In the genomic region with DNA sequence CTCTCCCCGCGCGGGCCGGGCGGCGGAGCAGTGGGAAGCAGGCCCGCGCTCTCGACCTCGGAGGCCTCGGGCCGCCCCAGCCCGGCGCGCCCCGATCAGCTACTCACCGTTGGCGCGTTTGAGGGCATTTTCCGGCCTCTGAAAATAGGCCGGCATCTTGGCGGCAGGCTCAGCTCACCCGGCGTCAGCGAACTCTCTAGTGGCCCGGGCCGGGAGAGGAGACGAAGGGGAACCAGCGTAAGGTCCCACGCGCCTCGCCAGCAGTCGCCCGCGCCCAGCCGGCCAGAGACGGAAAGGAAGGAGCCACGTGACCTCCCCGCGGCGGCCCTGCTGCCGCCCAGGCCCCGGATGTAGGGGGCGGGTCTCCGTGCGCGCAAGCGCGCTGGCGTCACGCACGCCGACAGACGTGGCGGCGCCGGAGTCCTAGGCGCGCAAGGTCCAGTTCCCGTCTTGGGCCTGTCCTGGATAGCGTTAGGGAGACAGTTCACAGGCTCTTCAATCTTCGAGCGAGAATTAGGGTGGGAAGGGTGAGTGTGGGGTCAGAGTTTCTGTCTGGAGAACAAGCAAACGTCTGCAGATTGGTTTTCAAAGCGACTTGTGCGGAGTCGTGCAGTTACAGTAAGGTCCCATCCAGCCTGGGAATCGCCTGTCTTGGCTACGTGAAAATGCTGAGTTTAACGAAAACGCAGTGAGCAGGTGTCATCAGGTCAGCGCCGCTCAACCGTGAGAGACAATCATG, we compare ENCODE assay signal across 1 cellular context.
TF ChIP-seq lines count a peak whose summit lies in the region.

A gene with protein sequence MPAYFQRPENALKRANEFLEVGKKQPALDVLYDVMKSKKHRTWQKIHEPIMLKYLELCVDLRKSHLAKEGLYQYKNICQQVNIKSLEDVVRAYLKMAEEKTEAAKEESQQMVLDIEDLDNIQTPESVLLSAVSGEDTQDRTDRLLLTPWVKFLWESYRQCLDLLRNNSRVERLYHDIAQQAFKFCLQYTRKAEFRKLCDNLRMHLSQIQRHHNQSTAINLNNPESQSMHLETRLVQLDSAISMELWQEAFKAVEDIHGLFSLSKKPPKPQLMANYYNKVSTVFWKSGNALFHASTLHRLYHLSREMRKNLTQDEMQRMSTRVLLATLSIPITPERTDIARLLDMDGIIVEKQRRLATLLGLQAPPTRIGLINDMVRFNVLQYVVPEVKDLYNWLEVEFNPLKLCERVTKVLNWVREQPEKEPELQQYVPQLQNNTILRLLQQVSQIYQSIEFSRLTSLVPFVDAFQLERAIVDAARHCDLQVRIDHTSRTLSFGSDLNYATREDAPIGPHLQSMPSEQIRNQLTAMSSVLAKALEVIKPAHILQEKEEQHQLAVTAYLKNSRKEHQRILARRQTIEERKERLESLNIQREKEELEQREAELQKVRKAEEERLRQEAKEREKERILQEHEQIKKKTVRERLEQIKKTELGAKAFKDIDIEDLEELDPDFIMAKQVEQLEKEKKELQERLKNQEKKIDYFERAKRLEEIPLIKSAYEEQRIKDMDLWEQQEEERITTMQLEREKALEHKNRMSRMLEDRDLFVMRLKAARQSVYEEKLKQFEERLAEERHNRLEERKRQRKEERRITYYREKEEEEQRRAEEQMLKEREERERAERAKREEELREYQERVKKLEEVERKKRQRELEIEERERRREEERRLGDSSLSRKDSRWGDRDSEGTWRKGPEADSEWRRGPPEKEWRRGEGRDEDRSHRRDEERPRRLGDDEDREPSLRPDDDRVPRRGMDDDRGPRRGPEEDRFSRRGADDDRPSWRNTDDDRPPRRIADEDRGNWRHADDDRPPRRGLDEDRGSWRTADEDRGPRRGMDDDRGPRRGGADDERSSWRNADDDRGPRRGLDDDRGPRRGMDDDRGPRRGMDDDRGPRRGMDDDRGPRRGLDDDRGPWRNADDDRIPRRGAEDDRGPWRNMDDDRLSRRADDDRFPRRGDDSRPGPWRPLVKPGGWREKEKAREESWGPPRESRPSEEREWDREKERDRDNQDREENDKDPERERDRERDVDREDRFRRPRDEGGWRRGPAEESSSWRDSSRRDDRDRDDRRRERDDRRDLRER (N-terminal part only) (minus strand): TSS at position 297 of the 739 bp plus-strand sequence. CDS start 141 bp downstream, at position 156.

TF ChIP-seq in HEK293, 187 proteins besides CTCF, POLR2A, EP300 and RAD21 (continued from another document and continues in another):
- TF ChIP-seq, protein P1, sequence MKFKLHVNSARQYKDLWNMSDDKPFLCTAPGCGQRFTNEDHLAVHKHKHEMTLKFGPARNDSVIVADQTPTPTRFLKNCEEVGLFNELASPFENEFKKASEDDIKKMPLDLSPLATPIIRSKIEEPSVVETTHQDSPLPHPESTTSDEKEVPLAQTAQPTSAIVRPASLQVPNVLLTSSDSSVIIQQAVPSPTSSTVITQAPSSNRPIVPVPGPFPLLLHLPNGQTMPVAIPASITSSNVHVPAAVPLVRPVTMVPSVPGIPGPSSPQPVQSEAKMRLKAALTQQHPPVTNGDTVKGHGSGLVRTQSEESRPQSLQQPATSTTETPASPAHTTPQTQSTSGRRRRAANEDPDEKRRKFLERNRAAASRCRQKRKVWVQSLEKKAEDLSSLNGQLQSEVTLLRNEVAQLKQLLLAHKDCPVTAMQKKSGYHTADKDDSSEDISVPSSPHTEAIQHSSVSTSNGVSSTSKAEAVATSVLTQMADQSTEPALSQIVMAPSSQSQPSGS (tag by site-specific recombination; IDR thresholded peaks at IDR 0.05; ENCODE audit: low read depth): no peak
- TF ChIP-seq ZNF600 (tag by site-specific recombination; IDR thresholded peaks at IDR 0.05): peak; percentile 86
- no peak for TF ChIP-seq ZNF670 (tag by site-specific recombination; IDR thresholded peaks at IDR 0.05; ENCODE audit: low read depth)
- no peak for TF ChIP-seq ZNF571 (tag by site-specific recombination; IDR thresholded peaks at IDR 0.05)
- TF ChIP-seq, protein P2, sequence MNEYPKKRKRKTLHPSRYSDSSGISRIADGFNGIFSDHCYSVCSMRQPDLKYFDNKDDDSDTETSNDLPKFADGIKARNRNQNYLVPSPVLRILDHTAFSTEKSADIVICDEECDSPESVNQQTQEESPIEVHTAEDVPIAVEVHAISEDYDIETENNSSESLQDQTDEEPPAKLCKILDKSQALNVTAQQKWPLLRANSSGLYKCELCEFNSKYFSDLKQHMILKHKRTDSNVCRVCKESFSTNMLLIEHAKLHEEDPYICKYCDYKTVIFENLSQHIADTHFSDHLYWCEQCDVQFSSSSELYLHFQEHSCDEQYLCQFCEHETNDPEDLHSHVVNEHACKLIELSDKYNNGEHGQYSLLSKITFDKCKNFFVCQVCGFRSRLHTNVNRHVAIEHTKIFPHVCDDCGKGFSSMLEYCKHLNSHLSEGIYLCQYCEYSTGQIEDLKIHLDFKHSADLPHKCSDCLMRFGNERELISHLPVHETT (tag by site-specific recombination; IDR thresholded peaks at IDR 0.05): peak; percentile 51; the same call in 1 of the 2 replicates
- TF ChIP-seq ZNF266 (tag by site-specific recombination; IDR thresholded peaks at IDR 0.05; ENCODE audit: low read depth): no peak
- no peak for TF ChIP-seq GFI1B (tag by site-specific recombination; IDR thresholded peaks at IDR 0.05)
- TF ChIP-seq ZNF202 (tag by site-specific recombination; IDR thresholded peaks at IDR 0.05; ENCODE audit: borderline replicate concordance): no peak
- TF ChIP-seq REPIN1 (tag by site-specific recombination; IDR thresholded peaks at IDR 0.05; ENCODE audit: low read depth): no peak; the same call in 1 of the 2 replicates
- TF ChIP-seq HOXA7 (CRISPR knock-in tag; IDR thresholded peaks at IDR 0.05; ENCODE audit: borderline replicate concordance): no peak
- peak; percentile 76 for TF ChIP-seq SP2 (tag by site-specific recombination; IDR thresholded peaks at IDR 0.05)
- TF ChIP-seq, protein P3, sequence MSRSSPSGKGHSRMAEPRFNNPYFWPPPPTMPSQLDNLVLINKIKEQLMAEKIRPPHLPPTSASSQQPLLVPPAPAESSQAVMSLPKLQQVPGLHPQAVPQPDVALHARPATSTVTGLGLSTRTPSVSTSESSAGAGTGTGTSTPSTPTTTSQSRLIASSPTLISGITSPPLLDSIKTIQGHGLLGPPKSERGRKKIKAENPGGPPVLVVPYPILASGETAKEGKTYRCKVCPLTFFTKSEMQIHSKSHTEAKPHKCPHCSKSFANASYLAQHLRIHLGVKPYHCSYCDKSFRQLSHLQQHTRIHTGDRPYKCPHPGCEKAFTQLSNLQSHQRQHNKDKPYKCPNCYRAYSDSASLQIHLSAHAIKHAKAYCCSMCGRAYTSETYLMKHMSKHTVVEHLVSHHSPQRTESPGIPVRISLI (tag by site-specific recombination; IDR thresholded peaks at IDR 0.05): no peak
- no peak for TF ChIP-seq ZBTB7A (tag by site-specific recombination; IDR thresholded peaks at IDR 0.05; ENCODE audit: low read depth)
- TF ChIP-seq ZNF510 (tag by site-specific recombination; IDR thresholded peaks at IDR 0.05; ENCODE audit: insufficient replicate concordance): no peak
- TF ChIP-seq SCRT1 (tag by site-specific recombination; IDR thresholded peaks at IDR 0.05; ENCODE audit: borderline replicate concordance): no peak
- no peak for TF ChIP-seq ZNF239 (tag by site-specific recombination; IDR thresholded peaks at IDR 0.05)
- TF ChIP-seq, protein P4, sequence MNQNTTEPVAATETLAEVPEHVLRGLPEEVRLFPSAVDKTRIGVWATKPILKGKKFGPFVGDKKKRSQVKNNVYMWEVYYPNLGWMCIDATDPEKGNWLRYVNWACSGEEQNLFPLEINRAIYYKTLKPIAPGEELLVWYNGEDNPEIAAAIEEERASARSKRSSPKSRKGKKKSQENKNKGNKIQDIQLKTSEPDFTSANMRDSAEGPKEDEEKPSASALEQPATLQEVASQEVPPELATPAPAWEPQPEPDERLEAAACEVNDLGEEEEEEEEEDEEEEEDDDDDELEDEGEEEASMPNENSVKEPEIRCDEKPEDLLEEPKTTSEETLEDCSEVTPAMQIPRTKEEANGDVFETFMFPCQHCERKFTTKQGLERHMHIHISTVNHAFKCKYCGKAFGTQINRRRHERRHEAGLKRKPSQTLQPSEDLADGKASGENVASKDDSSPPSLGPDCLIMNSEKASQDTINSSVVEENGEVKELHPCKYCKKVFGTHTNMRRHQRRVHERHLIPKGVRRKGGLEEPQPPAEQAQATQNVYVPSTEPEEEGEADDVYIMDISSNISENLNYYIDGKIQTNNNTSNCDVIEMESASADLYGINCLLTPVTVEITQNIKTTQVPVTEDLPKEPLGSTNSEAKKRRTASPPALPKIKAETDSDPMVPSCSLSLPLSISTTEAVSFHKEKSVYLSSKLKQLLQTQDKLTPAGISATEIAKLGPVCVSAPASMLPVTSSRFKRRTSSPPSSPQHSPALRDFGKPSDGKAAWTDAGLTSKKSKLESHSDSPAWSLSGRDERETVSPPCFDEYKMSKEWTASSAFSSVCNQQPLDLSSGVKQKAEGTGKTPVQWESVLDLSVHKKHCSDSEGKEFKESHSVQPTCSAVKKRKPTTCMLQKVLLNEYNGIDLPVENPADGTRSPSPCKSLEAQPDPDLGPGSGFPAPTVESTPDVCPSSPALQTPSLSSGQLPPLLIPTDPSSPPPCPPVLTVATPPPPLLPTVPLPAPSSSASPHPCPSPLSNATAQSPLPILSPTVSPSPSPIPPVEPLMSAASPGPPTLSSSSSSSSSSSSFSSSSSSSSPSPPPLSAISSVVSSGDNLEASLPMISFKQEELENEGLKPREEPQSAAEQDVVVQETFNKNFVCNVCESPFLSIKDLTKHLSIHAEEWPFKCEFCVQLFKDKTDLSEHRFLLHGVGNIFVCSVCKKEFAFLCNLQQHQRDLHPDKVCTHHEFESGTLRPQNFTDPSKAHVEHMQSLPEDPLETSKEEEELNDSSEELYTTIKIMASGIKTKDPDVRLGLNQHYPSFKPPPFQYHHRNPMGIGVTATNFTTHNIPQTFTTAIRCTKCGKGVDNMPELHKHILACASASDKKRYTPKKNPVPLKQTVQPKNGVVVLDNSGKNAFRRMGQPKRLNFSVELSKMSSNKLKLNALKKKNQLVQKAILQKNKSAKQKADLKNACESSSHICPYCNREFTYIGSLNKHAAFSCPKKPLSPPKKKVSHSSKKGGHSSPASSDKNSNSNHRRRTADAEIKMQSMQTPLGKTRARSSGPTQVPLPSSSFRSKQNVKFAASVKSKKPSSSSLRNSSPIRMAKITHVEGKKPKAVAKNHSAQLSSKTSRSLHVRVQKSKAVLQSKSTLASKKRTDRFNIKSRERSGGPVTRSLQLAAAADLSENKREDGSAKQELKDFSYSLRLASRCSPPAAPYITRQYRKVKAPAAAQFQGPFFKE (tag by site-specific recombination; IDR thresholded peaks at IDR 0.05; ENCODE audit: borderline replicate concordance): no peak
- no peak for TF ChIP-seq ZNF777 (tag by site-specific recombination; IDR thresholded peaks at IDR 0.05; ENCODE audit: borderline replicate concordance)
- no peak for TF ChIP-seq SETDB1 (IDR thresholded peaks at IDR 0.05; ENCODE audit: insufficient read length, low read length)
- TF ChIP-seq ZFP41 (tag by site-specific recombination; IDR thresholded peaks at IDR 0.05; ENCODE audit: borderline replicate concordance): no peak
- no peak for TF ChIP-seq ZNF311 (tag by site-specific recombination; IDR thresholded peaks at IDR 0.05; ENCODE audit: borderline replicate concordance)
- 0 out of 2 replicates have a peak, but pooled peaks have one; percentile 6 for TF ChIP-seq ZSCAN30 (tag by site-specific recombination; IDR thresholded peaks at IDR 0.05)
- no peak for TF ChIP-seq ZBTB48 (tag by site-specific recombination; IDR thresholded peaks at IDR 0.05)
- TF ChIP-seq, protein P5, sequence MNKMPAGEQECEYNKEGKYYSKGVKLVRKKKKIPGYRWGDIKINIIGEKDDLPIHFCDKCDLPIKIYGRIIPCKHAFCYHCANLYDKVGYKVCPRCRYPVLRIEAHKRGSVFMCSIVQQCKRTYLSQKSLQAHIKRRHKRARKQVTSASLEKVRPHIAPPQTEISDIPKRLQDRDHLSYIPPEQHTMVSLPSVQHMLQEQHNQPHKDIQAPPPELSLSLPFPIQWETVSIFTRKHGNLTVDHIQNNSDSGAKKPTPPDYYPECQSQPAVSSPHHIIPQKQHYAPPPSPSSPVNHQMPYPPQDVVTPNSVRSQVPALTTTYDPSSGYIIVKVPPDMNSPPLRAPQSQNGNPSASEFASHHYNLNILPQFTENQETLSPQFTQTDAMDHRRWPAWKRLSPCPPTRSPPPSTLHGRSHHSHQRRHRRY (tag by site-specific recombination; IDR thresholded peaks at IDR 0.05): no peak
- no peak; the same call in 1 of the 2 replicates for TF ChIP-seq ZFHX2 (tag by site-specific recombination; conservative IDR thresholded peaks at IDR 0.05)
- TF ChIP-seq ZNF366 (tag by site-specific recombination; conservative IDR thresholded peaks at IDR 0.05): no peak
- no peak for TF ChIP-seq ZSCAN16 (tag by site-specific recombination; IDR thresholded peaks at IDR 0.05)
- TF ChIP-seq, protein P6, sequence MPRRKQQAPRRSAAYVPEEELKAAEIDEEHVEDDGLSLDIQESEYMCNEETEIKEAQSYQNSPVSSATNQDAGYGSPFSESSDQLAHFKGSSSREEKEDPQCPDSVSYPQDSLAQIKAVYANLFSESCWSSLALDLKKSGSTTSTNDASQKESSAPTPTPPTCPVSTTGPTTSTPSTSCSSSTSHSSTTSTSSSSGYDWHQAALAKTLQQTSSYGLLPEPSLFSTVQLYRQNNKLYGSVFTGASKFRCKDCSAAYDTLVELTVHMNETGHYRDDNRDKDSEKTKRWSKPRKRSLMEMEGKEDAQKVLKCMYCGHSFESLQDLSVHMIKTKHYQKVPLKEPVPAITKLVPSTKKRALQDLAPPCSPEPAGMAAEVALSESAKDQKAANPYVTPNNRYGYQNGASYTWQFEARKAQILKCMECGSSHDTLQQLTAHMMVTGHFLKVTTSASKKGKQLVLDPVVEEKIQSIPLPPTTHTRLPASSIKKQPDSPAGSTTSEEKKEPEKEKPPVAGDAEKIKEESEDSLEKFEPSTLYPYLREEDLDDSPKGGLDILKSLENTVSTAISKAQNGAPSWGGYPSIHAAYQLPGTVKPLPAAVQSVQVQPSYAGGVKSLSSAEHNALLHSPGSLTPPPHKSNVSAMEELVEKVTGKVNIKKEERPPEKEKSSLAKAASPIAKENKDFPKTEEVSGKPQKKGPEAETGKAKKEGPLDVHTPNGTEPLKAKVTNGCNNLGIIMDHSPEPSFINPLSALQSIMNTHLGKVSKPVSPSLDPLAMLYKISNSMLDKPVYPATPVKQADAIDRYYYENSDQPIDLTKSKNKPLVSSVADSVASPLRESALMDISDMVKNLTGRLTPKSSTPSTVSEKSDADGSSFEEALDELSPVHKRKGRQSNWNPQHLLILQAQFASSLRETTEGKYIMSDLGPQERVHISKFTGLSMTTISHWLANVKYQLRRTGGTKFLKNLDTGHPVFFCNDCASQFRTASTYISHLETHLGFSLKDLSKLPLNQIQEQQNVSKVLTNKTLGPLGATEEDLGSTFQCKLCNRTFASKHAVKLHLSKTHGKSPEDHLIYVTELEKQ (tag by site-specific recombination; IDR thresholded peaks at IDR 0.05; ENCODE audit: borderline replicate concordance): no peak
- TF ChIP-seq ZNF354C (tag by site-specific recombination; IDR thresholded peaks at IDR 0.05; ENCODE audit: borderline replicate concordance, low read depth): no peak
- no peak for TF ChIP-seq ZNF404 (tag by site-specific recombination; IDR thresholded peaks at IDR 0.05)
